In the genomic region with DNA sequence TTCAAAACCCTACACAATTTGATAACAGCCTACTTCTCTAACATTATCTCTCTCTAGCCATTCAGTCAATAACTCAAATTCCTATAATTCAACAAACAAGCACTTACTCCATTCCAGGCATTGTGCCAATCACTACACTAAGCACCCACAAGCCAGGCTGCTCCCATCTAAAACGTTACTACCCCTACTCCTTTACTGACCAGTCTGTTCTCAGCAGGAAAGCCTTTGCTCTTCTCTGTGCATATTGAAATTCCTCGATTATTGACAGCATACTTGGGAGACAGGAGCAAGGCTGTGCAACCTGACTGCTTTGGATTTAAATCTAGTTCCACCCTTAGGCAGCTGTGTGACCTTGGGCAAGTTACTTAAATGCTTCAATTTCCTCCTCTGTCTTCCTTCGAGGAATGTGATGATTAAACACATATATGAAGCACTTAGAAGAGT, we compare ENCODE assay signal across 12 cellular contexts.
A peak's percentile ranks its signal among the peaks of the same experiment; 100 is the strongest.
DNase-seq lines count a peak whose midpoint lies in the region; ATAC-seq lines count a peak whose summit lies in the region.
"Had no signal": no experiment of that assay in that cellular context is flagged by ENCODE, and none has a peak within 500 bp of the region (broad histone marks: within the 10 kb centered on the region; RNA-seq: fewer than 3 reads in every experiment).

No MANE protein-coding gene starts in this region.

- ATAC-seq in GM21723 (IDR thresholded peaks at IDR 0.05; ENCODE audit: unreplicated experiment) (no peak), HG02981 (IDR thresholded peaks at IDR 0.05; ENCODE audit: unreplicated experiment) (no peak)

- DNase-seq in NCI-H524 (lab: John Stamatoyannopoulos, UW) (peak; percentile 46 to 57), NCI-H524 treated with DMSO at 0.1 percent for 48 hours (lab: John Stamatoyannopoulos, UW) (no peak), NCI-H226 (peak; percentile 66), dermis blood vessel endothelial cell (peak; percentile 72), pulmonary artery endothelial cell (ENCODE audit: low read depth, low spot score) (peak; percentile 56)
- no peak for DNase-seq in stimulated activated CD4-positive, alpha-beta T cell treated with anti-CD3 and anti-CD28 coated beads, Interleukin-2, amount 100 ng/mL, for 48 hours
- DNase-seq: activated CD4-positive, CD25-positive, alpha-beta regulatory T cell treated with anti-CD3 and anti-CD28 coated beads, Interleukin-2, amount 50 U/mL, for 72 hours; activated naive CD8-positive, alpha-beta T cell treated with anti-CD3 and anti-CD28 coated beads, Interleukin-2, amount 10 ng/mL, durations not matched to agents 7 days and 5 days; AML-193; NK-92 treated with Interleukin-12 subunit alpha and Interleukin-12 subunit beta, amount 100 ng/mL, for 24 hours had no signal

Comparison
In these comparisons a context has a peak if more than half of its experiments do, and no peak if none do; other contexts are left out.
1. DNase-seq: peak in NCI-H524 (2 of 2), NCI-H226 (single experiment), dermis blood vessel endothelial cell (single experiment) and pulmonary artery endothelial cell (single experiment); none in NCI-H524 treated with DMSO at 0.1 percent for 48 hours (single experiment) and stimulated activated CD4-positive, alpha-beta T cell treated with anti-CD3 and anti-CD28 coated beads, Interleukin-2, amount 100 ng/mL, for 48 hours (0 of 2).